8 cellular contexts compared by ENCODE assay signal in genomic region chr4:165255439-165255838, GRCh38. TPM values are rescaled to one million over a fixed set of nuclear protein-coding genes. Genes with fewer than 3 reads are reported as not detected.
DNase-seq lines count a peak whose midpoint lies in the region; ATAC-seq, FAIRE-seq and TF ChIP-seq lines count a peak whose summit lies in the region.
"Not testable (repeated sequence)": the region's sequence is repeated elsewhere in the genome, so short reads cannot be mapped to it uniquely, and the experiment has no call there.

No MANE protein-coding gene starts in this region.

- BruUV-seq in endothelial cell of umbilical vein (replicated peaks; lab: Mats Ljungman, UMichigan) = not testable (repeated sequence)

- peak overlapping the region; percentile 55 for H3K27ac Mint-ChIP-seq in activated T-cell treated with anti-CD3 and anti-CD28 coated beads, Interleukin-2, amount 50 U/mL, for 24 hours
- peak overlapping the region; percentile 50 for H3K27ac Mint-ChIP-seq in stimulated activated naive CD8-positive, alpha-beta T cell treated with anti-CD3 and anti-CD28 coated beads, Interleukin-15, Interleukin-2, amounts not matched to agents 100 ng/mL and 50 ng/mL, for 24 hours

- intact Hi-C loops in endothelial cell of umbilical vein (cut with micrococcal nuclease) = loop anchor here (2.0 to 5.0 kb wide), 2 partner anchors 33 to 49 kb away; partner anchors contain the start of gene KLHL2

- not testable (repeated sequence) for H3K4me3 Mint-ChIP-seq in activated T-cell treated with anti-CD3 and anti-CD28 coated beads, Interleukin-2, amount 50 U/mL, for 24 hours
- H3K4me3 Mint-ChIP-seq in stimulated activated naive CD8-positive, alpha-beta T cell treated with anti-CD3 and anti-CD28 coated beads, Interleukin-15, Interleukin-2, amounts not matched to agents 100 ng/mL and 50 ng/mL, for 24 hours = peak overlapping the region; percentile 7

- ATAC-seq in GM21717 (IDR thresholded peaks at IDR 0.05; ENCODE audit: unreplicated experiment) (peak; percentile 99), HG03460 (IDR thresholded peaks at IDR 0.05; ENCODE audit: unreplicated experiment) (peak; percentile 96)

- not testable (repeated sequence) for H3K27me3 ChIP-seq in endothelial cell of umbilical vein (ENCODE audit: control insufficient read depth in 2 of 2, insufficient read depth in 2 of 2, low read length in 2 of 2)

- H3K4me1 ChIP-seq in endothelial cell of umbilical vein (ENCODE audit: control insufficient read depth, extremely low read depth, insufficient read depth, low read length) = peaks cover 11% of the 10 kb centered on the region

- in situ Hi-C loops in GM13977 (cut with MboI; ENCODE audit: low pct_unique_long_range_greater_than_20kb, low sequenced_read_pairs, unreplicated experiment) = not testable (repeated sequence)

- not testable (repeated sequence) for H3K4me3 ChIP-seq in endothelial cell of umbilical vein (replicated peaks in 1 of 3; ENCODE audit: insufficient read depth in 1 of 3, low read depth in 1 of 3, low read length in 3 of 3)

- peak overlapping the region; percentile 51 for H3K4me2 ChIP-seq in endothelial cell of umbilical vein (ENCODE audit: insufficient read depth, low read length)

- H3K36me3 ChIP-seq in endothelial cell of umbilical vein (ENCODE audit: control insufficient read depth in 2 of 2, extremely low read depth in 1 of 2, insufficient read depth in 2 of 2, low read length in 2 of 2) = not testable (repeated sequence)

- not testable (repeated sequence) for H3K27ac ChIP-seq in endothelial cell of umbilical vein (ENCODE audit: insufficient read depth, low read depth, low read length)

- not testable (repeated sequence) for H3K36me3 Mint-ChIP-seq in activated T-cell treated with anti-CD3 and anti-CD28 coated beads, Interleukin-2, amount 50 U/mL, for 24 hours (ENCODE audit: low read depth); stimulated activated naive CD8-positive, alpha-beta T cell treated with anti-CD3 and anti-CD28 coated beads, Interleukin-15, Interleukin-2, amounts not matched to agents 100 ng/mL and 50 ng/mL, for 24 hours (ENCODE audit: low read depth)

- DNase-seq in GM13977 (ENCODE audit: low spot score) (peak; percentile 29), SIG-M5 treated with dmso at 0.1 percent for 504 hours (lab: John Stamatoyannopoulos, UW; ENCODE audit: unreplicated experiment) (peak; percentile 79), endothelial cell of umbilical vein (ENCODE audit: low read depth, low spot score) (peak; percentile 44), mucosa of gallbladder (ENCODE audit: low spot score) (peak; percentile 22)
- DNase-seq in activated T-cell treated with anti-CD3 and anti-CD28 coated beads, Interleukin-2, amount 50 U/mL, for 24 hours = peak; percentile 47

- not testable (repeated sequence) for H3K79me2 ChIP-seq in endothelial cell of umbilical vein (ENCODE audit: control insufficient read depth, insufficient read depth, low read length)

- CTCF ChIA-PET in endothelial cell of umbilical vein (lab: Charles Lee) = not testable (repeated sequence)

- not testable (repeated sequence) for H3K9me3 Mint-ChIP-seq in activated T-cell treated with anti-CD3 and anti-CD28 coated beads, Interleukin-2, amount 50 U/mL, for 24 hours; stimulated activated naive CD8-positive, alpha-beta T cell treated with anti-CD3 and anti-CD28 coated beads, Interleukin-15, Interleukin-2, amounts not matched to agents 100 ng/mL and 50 ng/mL, for 24 hours

- peaks cover 56% of the 10 kb centered on the region for H3K4me1 Mint-ChIP-seq in activated T-cell treated with anti-CD3 and anti-CD28 coated beads, Interleukin-2, amount 50 U/mL, for 24 hours (ENCODE audit: low read depth)
- peaks cover 56% of the 10 kb centered on the region for H3K4me1 Mint-ChIP-seq in stimulated activated naive CD8-positive, alpha-beta T cell treated with anti-CD3 and anti-CD28 coated beads, Interleukin-15, Interleukin-2, amounts not matched to agents 100 ng/mL and 50 ng/mL, for 24 hours (ENCODE audit: low read depth)

- H3K27me3 Mint-ChIP-seq in activated T-cell treated with anti-CD3 and anti-CD28 coated beads, Interleukin-2, amount 50 U/mL, for 24 hours; stimulated activated naive CD8-positive, alpha-beta T cell treated with anti-CD3 and anti-CD28 coated beads, Interleukin-15, Interleukin-2, amounts not matched to agents 100 ng/mL and 50 ng/mL, for 24 hours: not testable (repeated sequence)

- not testable (repeated sequence) for H3K9ac ChIP-seq in endothelial cell of umbilical vein (replicated peaks; ENCODE audit: extremely low read depth, insufficient read depth, low read length)

- H2AFZ ChIP-seq in endothelial cell of umbilical vein (ENCODE audit: low read depth, low read length) = not testable (repeated sequence)

- H3K9me3 ChIP-seq in endothelial cell of umbilical vein (replicated peaks; ENCODE audit: control insufficient read depth, insufficient read depth, low read length) = not testable (repeated sequence)

- not testable (repeated sequence) for TF ChIP-seq POLR2A in endothelial cell of umbilical vein (IDR thresholded peaks at IDR 0.05; ENCODE audit: low read depth, low read length)

- not testable (repeated sequence) for TF ChIP-seq CTCF in GM13977 (IDR thresholded peaks at IDR 0.05; ENCODE audit: extremely low read depth, insufficient read depth, missing control alignments); endothelial cell of umbilical vein (IDR thresholded peaks at IDR 0.05; ENCODE audit: extremely low read depth in 1 of 2, insufficient read depth in 1 of 2, low read depth in 1 of 2, low read length in 2 of 2)

- dilution Hi-C loops in endothelial cell of umbilical vein (cut with MboI; ENCODE audit: extremely low pct_ligation_motif_present, low sequenced_read_pairs) = not testable (repeated sequence)

- H3K9me1 ChIP-seq in endothelial cell of umbilical vein (replicated peaks; ENCODE audit: control insufficient read depth, extremely low read depth, insufficient read depth, low read length) = not testable (repeated sequence)

- peak; percentile 78 for FAIRE-seq in endothelial cell of umbilical vein (lab: Jason Lieb, UNC)

- POLR2A ChIA-PET in endothelial cell of umbilical vein (lab: Charles Lee) = not testable (repeated sequence)

- not testable (repeated sequence) for H4K20me1 ChIP-seq in endothelial cell of umbilical vein (replicated peaks; ENCODE audit: control insufficient read depth, extremely low read depth, insufficient read depth, low read length)

RNA-seq across cellular contexts. Expression of gene KLHL2, which starts 48.1 kb away (rescaled TPM):
- total RNA-seq in endothelial cell of umbilical vein (22.1 and 22.9 TPM in 2 replicates), mucosa of gallbladder (25.0 TPM)
- 6.9 and 9.9 TPM in 2 replicates for polyA plus RNA-seq in endothelial cell of umbilical vein
- polyA plus RNA-seq in endothelial cell of umbilical vein (2011; cell fraction: cytosol; rRNA removed) = 12.7 and 14.1 TPM in 2 replicates
- polyA plus RNA-seq in endothelial cell of umbilical vein (2011; cell fraction: nucleus; rRNA removed) = 17.2 and 24.1 TPM in 2 replicates
- 16.7 and 21.8 TPM in 2 replicates for polyA plus RNA-seq in endothelial cell of umbilical vein (2012)
- polyA minus RNA-seq in endothelial cell of umbilical vein = 13.2 and 13.3 TPM in 2 replicates
- polyA minus RNA-seq in endothelial cell of umbilical vein (2011; cell fraction: cytosol; rRNA and poly(A)+ RNA removed) = 6.6 TPM
- 13.4 and 13.8 TPM in 2 replicates for polyA minus RNA-seq in endothelial cell of umbilical vein (2011; cell fraction: nucleus; rRNA and poly(A)+ RNA removed)

Comparison
In these comparisons a context has a peak if more than half of its experiments do, and no peak if none do; other contexts are left out.
1. DNase-seq: peak in every context shown above with its lines; median percentile 79 in SIG-M5 treated with dmso at 0.1 percent for 504 hours; 47 in activated T-cell treated with anti-CD3 and anti-CD28 coated beads, Interleukin-2, amount 50 U/mL, for 24 hours; 44 in endothelial cell of umbilical vein; 29 in GM13977; 22 in mucosa of gallbladder.